In the genomic region with DNA sequence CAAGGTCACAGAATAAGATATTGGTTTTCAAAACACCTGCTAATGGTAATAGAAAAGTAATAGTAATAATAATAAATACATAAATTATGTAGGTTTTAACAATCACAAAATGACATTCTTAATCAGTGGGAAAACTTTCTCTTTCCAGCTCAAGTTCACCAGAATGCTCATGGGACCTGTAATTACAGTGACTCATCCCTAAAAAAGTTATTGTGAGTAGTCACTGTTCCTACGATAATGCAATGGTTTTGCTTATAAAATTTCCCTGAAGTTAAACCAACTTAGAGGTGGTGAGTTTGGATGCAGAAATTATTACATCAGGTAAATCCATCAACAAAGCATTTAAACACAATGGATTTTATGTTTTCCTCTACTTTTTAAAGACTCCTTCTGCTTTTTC, we compare ENCODE assay signal across 16 cellular contexts.
A peak's percentile ranks its signal among the peaks of the same experiment; 100 is the strongest.
DNase-seq lines count a peak whose midpoint lies in the region; ATAC-seq and TF ChIP-seq lines count a peak whose summit lies in the region.
"Had no signal": no experiment of that assay in that cellular context is flagged by ENCODE, and none has a peak within 500 bp of the region (broad histone marks: within the 10 kb centered on the region; RNA-seq: fewer than 3 reads in every experiment).

No MANE protein-coding gene starts in this region.

- ATAC-seq in PC-3 (peak; percentile 77), GM21515 (IDR thresholded peaks at IDR 0.05; ENCODE audit: unreplicated experiment) (no peak), GM19455 (IDR thresholded peaks at IDR 0.05; ENCODE audit: unreplicated experiment) (no peak)
- ATAC-seq: activated naive CD4-positive, alpha-beta T cell treated with anti-CD3 and anti-CD28 coated beads, Interleukin-2, amount 50 U/mL, for 72 hours; K562; mucosa of descending colon; psoas muscle had no signal

- H3F3A ChIP-seq in PC-3 (ENCODE audit: low read length, unreplicated experiment) = no peaks in the 10 kb centered on the region

- no peaks in the 10 kb centered on the region for H3K79me2 ChIP-seq in PC-3 (ENCODE audit: low read length)

- no peaks in the 10 kb centered on the region for H3K27me3 Mint-ChIP-seq in endothelial cell (ENCODE audit: unreplicated experiment)

- no peak overlapping the region for H3K4me3 Mint-ChIP-seq in endothelial cell (ENCODE audit: unreplicated experiment)

- POLR2A ChIA-PET in PC-3 (lab: Charles Lee; ENCODE audit: unreplicated experiment) = no interaction called here

- H4K20me1 ChIP-seq in PC-3 (ENCODE audit: low read length) = no peaks in the 10 kb centered on the region

- H3K27ac ChIP-seq in PC-3 (ENCODE audit: low read length) = no peak overlapping the region
- H3K27ac ChIP-seq: psoas muscle had no signal

- H3K4me2 ChIP-seq in PC-3 (ENCODE audit: low read length) = no peak overlapping the region

- H3K36me3 ChIP-seq in PC-3 (ENCODE audit: low read depth, low read length) = no peaks in the 10 kb centered on the region

- H3K9me3 ChIP-seq in PC-3 (ENCODE audit: low read length) = no peaks in the 10 kb centered on the region
- H3K9me3 ChIP-seq: mucosa of descending colon, psoas muscle had no signal

- no peak overlapping the region for H3K27ac Mint-ChIP-seq in endothelial cell (ENCODE audit: unreplicated experiment)
- H3K27ac Mint-ChIP-seq: activated naive CD4-positive, alpha-beta T cell treated with anti-CD3 and anti-CD28 coated beads, Interleukin-2, amount 50 U/mL, for 72 hours had no signal

- no peaks in the 10 kb centered on the region for H3K9me2 ChIP-seq in PC-3 (replicated peaks; ENCODE audit: low read length)

- intact Hi-C loops in PC-3 (cut with micrococcal nuclease) = no loop called here

- peaks cover 5% of the 10 kb centered on the region; the same call in 1 of the 2 replicates for H3K4me1 ChIP-seq in PC-3 (ENCODE audit: insufficient read depth, low read length)
- H3K4me1 ChIP-seq: psoas muscle had no signal

- H2AFZ ChIP-seq in PC-3 (ENCODE audit: low read length) = no peak overlapping the region

- 0 out of 2 replicates have a peak, but pooled peaks cover 11% of the 10 kb centered on the region for H3K27me3 ChIP-seq in PC-3 (ENCODE audit: low read length)

- no peaks in the 10 kb centered on the region for H3K4me1 Mint-ChIP-seq in endothelial cell (ENCODE audit: unreplicated experiment)

- no peak for TF ChIP-seq CTCF in PC-3 (conservative IDR thresholded peaks at IDR 0.05; ENCODE audit: low read depth, low read length)
- TF ChIP-seq CTCF in retinal pigment epithelial cell (conservative IDR thresholded peaks at IDR 0.05; ENCODE audit: low read depth, low read length) = no peak
- no peak for TF ChIP-seq CTCF in endothelial cell (IDR thresholded peaks at IDR 0.05; ENCODE audit: unreplicated experiment)

- CTCF ChIA-PET in PC-3 (lab: Charles Lee) = no interaction called here

- BruUV-seq in PC-3 (replicated peaks; lab: Mats Ljungman, UMichigan) = no TSS peak

- H3K9ac ChIP-seq in PC-3 (ENCODE audit: low read length) = no peak overlapping the region

- no peaks in the 10 kb centered on the region for H3K36me3 Mint-ChIP-seq in endothelial cell (ENCODE audit: low read depth, unreplicated experiment)
- H3K36me3 Mint-ChIP-seq: activated naive CD4-positive, alpha-beta T cell treated with anti-CD3 and anti-CD28 coated beads, Interleukin-2, amount 50 U/mL, for 72 hours had no signal

- H3K9me3 Mint-ChIP-seq in endothelial cell (ENCODE audit: unreplicated experiment) = no peaks in the 10 kb centered on the region

- no peak overlapping the region for H3K4me3 ChIP-seq in PC-3 (ENCODE audit: low read length)
- no peak overlapping the region for H3K4me3 ChIP-seq in retinal pigment epithelial cell (ENCODE audit: low read length)
- H3K4me3 ChIP-seq: K562, mucosa of descending colon, psoas muscle had no signal

- DNase-seq in EH (ENCODE audit: low read depth) (peak; percentile 85), PC-3 (peak; percentile 72), fibroblast of gingiva (ENCODE audit: low read depth) (peak; percentile 88), retinal pigment epithelial cell (ENCODE audit: low read depth) (peak; percentile 59), endothelial cell (ENCODE audit: low spot score) (no peak), glomerular visceral epithelial cell (ENCODE audit: extremely low spot score) (no peak)
- DNase-seq: activated CD8-positive, alpha-beta memory T cell treated with anti-CD3 and anti-CD28 coated beads for 24 hours; Calu3; effector CD8-positive, alpha-beta T cell; mucosa of descending colon; NCI-H2081; psoas muscle had no signal

Comparison
In these comparisons a context has a peak if more than half of its experiments do, and no peak if none do; other contexts are left out.
1. DNase-seq: peak in EH (single experiment), PC-3 (single experiment), fibroblast of gingiva (single experiment) and retinal pigment epithelial cell (single experiment); none in endothelial cell (single experiment) and glomerular visceral epithelial cell (single experiment).